In the genomic region with DNA sequence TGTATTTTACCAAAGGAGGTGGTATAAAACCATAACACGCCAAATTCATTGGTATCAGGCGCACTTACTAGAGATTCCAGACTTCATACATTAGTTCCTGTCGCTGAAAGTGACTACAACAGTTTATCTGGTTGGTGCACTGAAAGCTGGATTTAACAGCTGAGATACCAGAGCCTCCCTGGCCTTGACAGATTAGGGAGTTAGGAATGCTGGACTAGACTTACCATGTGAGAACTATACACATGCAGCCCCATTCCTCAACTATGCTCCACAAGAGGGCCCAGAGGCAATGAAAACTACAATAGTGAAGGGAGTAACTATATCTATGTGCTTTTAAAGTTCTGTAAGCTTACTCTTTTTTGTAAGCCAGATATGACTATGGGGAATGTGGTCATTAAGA, we compare ENCODE assay signal across 20 cellular contexts.
DNase-seq lines count a peak whose midpoint lies in the region; ATAC-seq and TF ChIP-seq lines count a peak whose summit lies in the region.
"Had no signal": no experiment of that assay in that cellular context is flagged by ENCODE, and none has a peak within 500 bp of the region (broad histone marks: within the 10 kb centered on the region; RNA-seq: fewer than 3 reads in every experiment).

No MANE protein-coding gene starts in this region.

- intact Hi-C loops in cardiac septum (cut with DNase I), result no loop called here

- H3K9me3 Mint-ChIP-seq in mesothelial cell of epicardium, result peaks cover 3% of the 10 kb centered on the region
- H3K9me3 Mint-ChIP-seq: HFFc6 had no signal

- H3K4me3 Mint-ChIP-seq in mesothelial cell of epicardium, result no peak overlapping the region
- H3K4me3 Mint-ChIP-seq: HFFc6, IgD-negative memory B cell had no signal

- peaks cover 5% of the 10 kb centered on the region for H3K36me3 ChIP-seq in RWPE2 (ENCODE audit: low read depth)
- H3K36me3 ChIP-seq: SJCRH30 had no signal

- H3K27ac Mint-ChIP-seq in mesothelial cell of epicardium, result peak overlapping the region; percentile 37
- H3K27ac Mint-ChIP-seq: HFFc6, IgD-negative memory B cell had no signal

- peaks cover 13% of the 10 kb centered on the region for H3K36me3 Mint-ChIP-seq in mesothelial cell of epicardium

- no peaks in the 10 kb centered on the region for H3K9me3 ChIP-seq in RWPE2 (ENCODE audit: severe bottlenecking)
- H3K9me3 ChIP-seq: SJCRH30 had no signal

- TF ChIP-seq POLR2A in erythroblast (IDR thresholded peaks at IDR 0.05; ENCODE audit: low read length), result no peak

- TF ChIP-seq CTCF in RWPE2 (IDR thresholded peaks at IDR 0.05; ENCODE audit: poor library complexity, severe bottlenecking), result no peak
- no peak for TF ChIP-seq CTCF in mesothelial cell of epicardium (IDR thresholded peaks at IDR 0.05; ENCODE audit: unreplicated experiment)

- H3K4me1 ChIP-seq in RWPE2 (ENCODE audit: insufficient read depth, poor library complexity, severe bottlenecking), result no peaks in the 10 kb centered on the region
- H3K4me1 ChIP-seq: SJCRH30 had no signal

- ATAC-seq in RWPE2 (ENCODE audit: low read depth), result peak; percentile 23; the same call in 1 of the 3 replicates
- no peak for ATAC-seq in HG03432 (IDR thresholded peaks at IDR 0.05; ENCODE audit: unreplicated experiment)

- H3K27me3 Mint-ChIP-seq in mesothelial cell of epicardium (ENCODE audit: low read depth), result no peaks in the 10 kb centered on the region
- H3K27me3 Mint-ChIP-seq: IgD-negative memory B cell had no signal

- H3K4me3 ChIP-seq in RWPE2 (ENCODE audit: severe bottlenecking), result no peak overlapping the region
- H3K4me3 ChIP-seq: SJCRH30 had no signal

- H3K4me1 Mint-ChIP-seq in mesothelial cell of epicardium, result peaks cover 13% of the 10 kb centered on the region

- DNase-seq in HuH-7 (ENCODE audit: low spot score) (peak; percentile 18), RWPE2 (ENCODE audit: low spot score) (no peak), erythroblast (lab: John Stamatoyannopoulos, UW) (peak; percentile 56 to 83), mesothelial cell of epicardium (ENCODE audit: low spot score in 2 of 2, unreplicated experiment in 2 of 2) (no peak), NCI-H510A treated with DMSO at 0.1 percent for 48 hours (lab: John Stamatoyannopoulos, UW) (no peak), HK-2 (ENCODE audit: unreplicated experiment) (no peak), cardiac septum (ENCODE audit: low spot score) (no peak)
- DNase-seq: ACHN, AML-193, DMS 273 treated with DMSO at 0.1 percent for 48 hours, H7, HFFc6, NCI-H1105, NCI-H2081, NCI-H748 treated with DMSO at 0.1 percent for 48 hours, SJCRH30 had no signal

- H3K27ac ChIP-seq in RWPE2 (ENCODE audit: poor library complexity, severe bottlenecking), result no peak overlapping the region
- H3K27ac ChIP-seq: C4-2B, HL-60, SJCRH30 had no signal

- H3K27me3 ChIP-seq in RWPE2 (ENCODE audit: insufficient read depth, poor library complexity, severe bottlenecking), result no peaks in the 10 kb centered on the region
- H3K27me3 ChIP-seq: SJCRH30 had no signal

Comparison
In these comparisons a context has a peak if more than half of its experiments do, and no peak if none do; other contexts are left out.
1. DNase-seq: peak in HuH-7 (single experiment) and erythroblast (2 of 2); none in RWPE2 (single experiment), mesothelial cell of epicardium (0 of 2), NCI-H510A treated with DMSO at 0.1 percent for 48 hours (single experiment), HK-2 (single experiment) and cardiac septum (single experiment).